ENCODE assay signal across 8 cellular contexts in genomic region chr19:18110833-18111232, GRCh38. TPM values are rescaled to one million over a fixed set of nuclear protein-coding genes. Genes with fewer than 3 reads are reported as not detected.
DNase-seq lines count a peak whose midpoint lies in the region; ATAC-seq and TF ChIP-seq lines count a peak whose summit lies in the region.

No MANE protein-coding gene starts in this region.

- no peaks in the 10 kb centered on the region for H3K9me3 ChIP-seq in mucosa of stomach (ENCODE audit: control insufficient read depth, low read length)

- H3K4me3 ChIP-seq in AG09309 (ENCODE audit: control insufficient read depth, low read depth, low read length) (peak overlapping the region; percentile 74), choroid plexus epithelial cell (ENCODE audit: low read depth, low read length) (peak overlapping the region; percentile 72), mucosa of stomach (ENCODE audit: low read length) (peak overlapping the region; percentile 31)

- peak overlapping the region; percentile 76 for H3K9ac ChIP-seq in mucosa of stomach (ENCODE audit: low read length)

- no peaks in the 10 kb centered on the region for H3K27me3 ChIP-seq in mucosa of stomach (ENCODE audit: control insufficient read depth, insufficient read depth, low read length)

- H3K27me3 Mint-ChIP-seq in IgD-negative memory B cell = no peaks in the 10 kb centered on the region

- peak overlapping the region; percentile 50 to 84 (median 76) for H3K4me3 Mint-ChIP-seq in IgD-negative memory B cell

- no peaks in the 10 kb centered on the region for H3K9me3 Mint-ChIP-seq in IgD-negative memory B cell

- H3K4me1 Mint-ChIP-seq in IgD-negative memory B cell = peaks cover 29 to 35% (median 33%) of the 10 kb centered on the region in 3 donors

- peaks cover 31% of the 10 kb centered on the region for H3K4me1 ChIP-seq in mucosa of stomach (ENCODE audit: control insufficient read depth, insufficient read depth, low read length)

- H3K36me3 Mint-ChIP-seq in IgD-negative memory B cell = peaks cover 1% of the 10 kb centered on the region

- peak overlapping the region in 2 of 3 donors; percentile 53 to 59 for H3K27ac Mint-ChIP-seq in IgD-negative memory B cell

- TF ChIP-seq CTCF in AG09309 (IDR thresholded peaks at IDR 0.05; ENCODE audit: control insufficient read depth, insufficient read depth, low read depth, low read length, missing control alignments) (no peak), choroid plexus epithelial cell (conservative IDR thresholded peaks at IDR 0.05; ENCODE audit: low read depth, low read length) (no peak)

- no peak for DNase-seq in AG09309 (ENCODE audit: low read depth)
- DNase-seq in choroid plexus epithelial cell (ENCODE audit: low read depth) = no peak
- DNase-seq in amygdala (lab: John Stamatoyannopoulos, UW) = no peak

- ATAC-seq in GM18909 (IDR thresholded peaks at IDR 0.05; ENCODE audit: poor library complexity, unreplicated experiment) (no peak), HG03354 (IDR thresholded peaks at IDR 0.05; ENCODE audit: poor library complexity, severe bottlenecking, unreplicated experiment) (no peak), HG03108 (IDR thresholded peaks at IDR 0.05; ENCODE audit: unreplicated experiment) (no peak)

- H3K36me3 ChIP-seq in mucosa of stomach (ENCODE audit: control insufficient read depth, insufficient read depth, low read length) = no peaks in the 10 kb centered on the region

RNA-seq across cellular contexts. Expression of gene MAST3, which starts 13.3 kb away (rescaled TPM):
- 20.3 TPM for polyA plus RNA-seq in IgD-negative memory B cell

RNA-seq across cellular contexts. Expression of gene IL12RB1, which starts 24.1 kb away (rescaled TPM):
- polyA plus RNA-seq in IgD-negative memory B cell = 9.8 TPM

RNA-seq across cellular contexts. Expression of gene PIK3R2, which starts 42.1 kb away (rescaled TPM):
- 2.1 TPM for polyA plus RNA-seq in IgD-negative memory B cell
